2 cellular contexts compared by ENCODE assay signal in genomic region chr11:17763703-17764102, GRCh38.
TF ChIP-seq lines count a peak whose summit lies in the region.

No MANE protein-coding gene starts in this region.

TF ChIP-seq in HEK293, 187 proteins besides CTCF, POLR2A, EP300 and RAD21 (continues in another document):
- TF ChIP-seq TSHZ1 (tag by site-specific recombination; IDR thresholded peaks at IDR 0.05; ENCODE audit: borderline replicate concordance) (no peak), ZNF416 (tag by site-specific recombination; IDR thresholded peaks at IDR 0.05) (no peak), ZFHX2 (tag by site-specific recombination; conservative IDR thresholded peaks at IDR 0.05) (peak; percentile 99), ZNF561 (tag by site-specific recombination; IDR thresholded peaks at IDR 0.05; ENCODE audit: borderline replicate concordance) (no peak), KLF7 (tag by site-specific recombination; IDR thresholded peaks at IDR 0.05; ENCODE audit: borderline replicate concordance) (no peak), PATZ1 (tag by site-specific recombination; IDR thresholded peaks at IDR 0.05) (0 out of 2 replicates have a peak, but pooled peaks have one; percentile 30), ZNF302 (tag by site-specific recombination; IDR thresholded peaks at IDR 0.05; ENCODE audit: low read depth) (no peak), BCL11B (tag by site-specific recombination; IDR thresholded peaks at IDR 0.05; ENCODE audit: low read depth) (no peak), ELK4 (IDR thresholded peaks at IDR 0.05; ENCODE audit: borderline replicate concordance, low read depth, low read length) (no peak), KLF1 (tag by site-specific recombination; IDR thresholded peaks at IDR 0.05) (no peak), ZNF155 (tag by site-specific recombination; IDR thresholded peaks at IDR 0.05) (no peak), EGR2 (tag by site-specific recombination; IDR thresholded peaks at IDR 0.05; ENCODE audit: low read depth) (peak; percentile 99), TCF7L2 (IDR thresholded peaks at IDR 0.05; ENCODE audit: borderline replicate concordance, low read depth, low read length) (no peak), GLIS1 (tag by site-specific recombination; IDR thresholded peaks at IDR 0.05) (no peak), ZNF580 (tag by site-specific recombination; IDR thresholded peaks at IDR 0.05) (no peak)

TF ChIP-seq in K562, 482 proteins besides CTCF, POLR2A, EP300 and RAD21:
- TF ChIP-seq POLR2H (tag; IDR thresholded peaks at IDR 0.05; ENCODE audit: low read depth) (no peak), EGR1 (conservative IDR thresholded peaks at IDR 0.05) (peak; percentile 88)
